In genomic region chr10:42638821-42639270, GRCh38 we compare ENCODE assay signal across 1 cellular context.
A peak's percentile ranks its signal among the peaks of the same experiment; 100 is the strongest.
TF ChIP-seq lines count a peak whose summit lies in the region.

No MANE protein-coding gene starts in this region.

TF ChIP-seq in HEK293, 187 proteins besides CTCF, POLR2A, EP300 and RAD21 (continued from another document):
- TF ChIP-seq ZNF2 (tag by site-specific recombination; IDR thresholded peaks at IDR 0.05) (no peak), ZNF776 (tag by site-specific recombination; IDR thresholded peaks at IDR 0.05; ENCODE audit: borderline replicate concordance) (no peak), ZNF341 (tag by site-specific recombination; IDR thresholded peaks at IDR 0.05; ENCODE audit: low read depth) (peak; percentile 26; the same call in 1 of the 2 replicates), ZNF398 (tag by site-specific recombination; IDR thresholded peaks at IDR 0.05) (peak; percentile 36; the same call in 1 of the 2 replicates)
TF ChIP-seq in HEK293: peak in this region for 5.
